In genomic region chrX:19517965-19518364, GRCh38 we compare ENCODE assay signal across 7 cellular contexts. TPM values are rescaled to one million over a fixed set of nuclear protein-coding genes. Genes with fewer than 3 reads are reported as not detected.
"Had no signal": no experiment of that assay in that cellular context is flagged by ENCODE, and none has a peak within 500 bp of the region (broad histone marks: within the 10 kb centered on the region; RNA-seq: fewer than 3 reads in every experiment).

No MANE protein-coding gene starts in this region.

- DNase-seq: IMR-90, KBM-7, KG1 had no signal

- H3K4me3 ChIP-seq: K562 had no signal

- H3K27ac ChIP-seq: HL-60 had no signal

RNA-seq across cellular contexts. Expression of gene MAP3K15, which starts 2.7 kb away (rescaled TPM):
- total RNA-seq: HT-29 had no signal
- polyA plus RNA-seq: IgD-negative memory B cell had no signal
